Comparison of ENCODE assay signal across 32 cellular contexts in genomic region chr4:187615972-187616371, GRCh38.
"Had no signal": no experiment of that assay in that cellular context is flagged by ENCODE, and none has a peak within 500 bp of the region (broad histone marks: within the 10 kb centered on the region; RNA-seq: fewer than 3 reads in every experiment).

No MANE protein-coding gene starts in this region.

- FAIRE-seq: colon had no signal

- H3K4me3 ChIP-seq: adrenal gland, body of pancreas, esophagus muscularis mucosa, gastrocnemius medialis, heart left ventricle had no signal

- DNase-seq: activated CD4-positive, alpha-beta memory T cell treated with anti-CD3 and anti-CD28 coated beads for 36 hours; activated CD4-positive, alpha-beta T cell treated with anti-CD3 and anti-CD28 coated beads for 36 hours; activated CD4-positive, alpha-beta T cell treated with anti-CD3 and anti-CD28 coated beads, Interleukin-2, amount 10 ng/mL, durations not matched to agents 24 days and 14 days; activated CD4-positive, CD25-positive, alpha-beta regulatory T cell; activated CD4-positive, CD25-positive, alpha-beta regulatory T cell treated with anti-CD3 and anti-CD28 coated beads, Interleukin-2, amount 50 U/mL, for 72 hours; activated CD8-positive, alpha-beta memory T cell treated with anti-CD3 and anti-CD28 coated beads, Interleukin-2, amount 10 ng/mL, durations not matched to agents 7 days and 5 days; activated CD8-positive, alpha-beta memory T cell treated with anti-CD3 and anti-CD28 coated beads, Interleukin-2, amount 50 U/mL, for 4 hours; activated CD8-positive, alpha-beta T cell treated with anti-CD3 and anti-CD28 coated beads, Interleukin-2, amount 10 ng/mL, durations not matched to agents 7 days and 5 days; activated effector memory CD4-positive, alpha-beta T cell treated with anti-CD3 and anti-CD28 coated beads, Interleukin-2, amount 50 U/mL, for 16 hours; activated naive CD4-positive, alpha-beta T cell treated with anti-CD3 and anti-CD28 coated beads for 36 hours; activated naive CD8-positive, alpha-beta T cell treated with anti-CD3 and anti-CD28 coated beads for 36 hours; activated naive CD8-positive, alpha-beta T cell treated with anti-CD3 and anti-CD28 coated beads, Interleukin-2, amount 50 U/mL, for 24 hours; activated T-cell treated with anti-CD3 and anti-CD28 coated beads, Interleukin-2, amount 50 U/mL, for 1 hour; activated T-cell treated with anti-CD3 and anti-CD28 coated beads, Interleukin-2, amount 50 U/mL, for 48 hours; adrenal gland; amygdala; aorta; body of pancreas; caudate nucleus; cortex of kidney; dermis blood vessel endothelial cell; effector CD4-positive, alpha-beta T cell; effector memory CD8-positive, alpha-beta T cell; erythroblast; foreskin keratinocyte; gastrocnemius medialis; glutamatergic neuron; heart left ventricle; T-helper 17 cell; T1000 had no signal

- H3K9me3 ChIP-seq: adrenal gland, body of pancreas, esophagus muscularis mucosa, heart left ventricle had no signal

- H3K27me3 ChIP-seq: adrenal gland, body of pancreas, esophagus muscularis mucosa, foreskin keratinocyte, gastrocnemius medialis, heart left ventricle had no signal

- H3K27ac ChIP-seq: adrenal gland, body of pancreas, esophagus muscularis mucosa, foreskin keratinocyte, gastrocnemius medialis, heart left ventricle had no signal

- ATAC-seq: activated CD4-positive, alpha-beta T cell treated with anti-CD3 and anti-CD28 coated beads for 36 hours; activated CD8-positive, alpha-beta memory T cell treated with anti-CD3 and anti-CD28 coated beads, Interleukin-2, amount 10 ng/mL, durations not matched to agents 7 days and 5 days; activated CD8-positive, alpha-beta T cell treated with anti-CD3 and anti-CD28 coated beads, Interleukin-2, amount 10 ng/mL, durations not matched to agents 7 days and 5 days; activated naive CD8-positive, alpha-beta T cell treated with anti-CD3 and anti-CD28 coated beads, Interleukin-2, amount 50 U/mL, for 24 hours; body of pancreas; effector memory CD8-positive, alpha-beta T cell; foreskin keratinocyte; gastrocnemius medialis; heart left ventricle; T-helper 17 cell had no signal

- H3K36me3 ChIP-seq: adrenal gland, esophagus muscularis mucosa, gastrocnemius medialis, heart left ventricle had no signal

- H3K4me1 ChIP-seq: adrenal gland, body of pancreas, esophagus muscularis mucosa, gastrocnemius medialis, heart left ventricle had no signal
